Comparison of ENCODE assay signal across 12 cellular contexts in the genomic region with DNA sequence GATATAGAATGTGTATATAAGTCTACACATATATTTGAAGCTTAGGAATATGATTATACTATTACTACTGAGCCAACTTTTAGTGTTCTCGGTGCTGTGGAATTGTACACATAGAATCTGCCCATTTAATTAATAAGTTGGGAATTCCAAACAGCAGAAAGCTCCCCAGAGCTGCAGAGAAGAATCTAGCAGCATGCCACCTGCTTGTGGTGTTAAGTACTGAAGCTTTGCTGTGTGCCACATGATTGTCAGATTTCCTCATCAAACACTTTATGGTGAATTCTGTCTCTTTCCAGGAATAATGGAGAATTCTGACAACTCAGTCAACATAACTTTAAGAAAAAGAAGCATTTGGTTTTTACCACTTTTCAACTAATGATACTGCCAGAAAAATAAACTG.
DNase-seq lines count a peak whose midpoint lies in the region; ATAC-seq and TF ChIP-seq lines count a peak whose summit lies in the region.
"Had no signal": no experiment of that assay in that cellular context is flagged by ENCODE, and none has a peak within 500 bp of the region (broad histone marks: within the 10 kb centered on the region; RNA-seq: fewer than 3 reads in every experiment).

No MANE protein-coding gene starts in this region.

- DNase-seq in AG10803 (ENCODE audit: low read depth) (peak; percentile 40), LHCN-M2 (ENCODE audit: low read depth) (peak; percentile 26), cardiac fibroblast (ENCODE audit: low read depth in 2 of 2) (peak; percentile 25 to 54), lower lobe of right lung (no peak), H7 (no peak), islet precursor cell (no peak), NOMO-1 treated with dmso at 0.1 percent for 144 hours (lab: John Stamatoyannopoulos, UW; ENCODE audit: unreplicated experiment) (no peak)
- no peak for DNase-seq in activated CD8-positive, alpha-beta memory T cell treated with anti-CD3 and anti-CD28 coated beads for 24 hours
- DNase-seq: activated T-cell treated with anti-CD3 and anti-CD28 coated beads, Interleukin-2, amount 50 U/mL, for 72 hours; CD8-positive, alpha-beta memory T cell; NCI-H446 had no signal

- no peak for ATAC-seq in lower lobe of right lung
- ATAC-seq: activated CD4-positive, CD25-positive, alpha-beta regulatory T cell treated with anti-CD3 and anti-CD28 coated beads, Interleukin-2, amount 50 U/mL, for 24 hours; activated T-cell treated with anti-CD3 and anti-CD28 coated beads, Interleukin-2, amount 50 U/mL, for 72 hours had no signal

- H3K27ac ChIP-seq in lower lobe of right lung: no peak overlapping the region

- intact Hi-C loops in lower lobe of right lung (cut with DNase I): no loop called here

- no peaks in the 10 kb centered on the region for H3K9me3 ChIP-seq in lower lobe of right lung

- peaks cover 8% of the 10 kb centered on the region for H3K4me1 ChIP-seq in lower lobe of right lung

- H3K27me3 ChIP-seq in lower lobe of right lung (ENCODE audit: low read depth) (no peaks in the 10 kb centered on the region), H7 (ENCODE audit: control insufficient read depth, insufficient read depth, low read length) (no peaks in the 10 kb centered on the region)

- no peak overlapping the region for H3K4me3 ChIP-seq in AG10803 (ENCODE audit: low read length)
- no peak overlapping the region for H3K4me3 ChIP-seq in cardiac fibroblast (replicated peaks in 1 of 2; ENCODE audit: low read depth in 2 of 2, low read length in 2 of 2)
- no peak overlapping the region for H3K4me3 ChIP-seq in lower lobe of right lung
- no peak overlapping the region for H3K4me3 ChIP-seq in H7 (ENCODE audit: insufficient read depth, low read depth, low read length)

- TF ChIP-seq CTCF in AG10803 (conservative IDR thresholded peaks at IDR 0.05; ENCODE audit: low read length) (peak; percentile 52), cardiac fibroblast (IDR thresholded peaks at IDR 0.05; ENCODE audit: low read depth, low read length) (peak; percentile 34), lower lobe of right lung (IDR thresholded peaks at IDR 0.05) (peak; percentile 18)

- H3K36me3 ChIP-seq in lower lobe of right lung: peaks cover 63% of the 10 kb centered on the region
- H3K36me3 ChIP-seq in H7 (replicated peaks; ENCODE audit: control insufficient read depth, insufficient read depth, low read length): no peaks in the 10 kb centered on the region

Comparison
In these comparisons a context has a peak if more than half of its experiments do, and no peak if none do; other contexts are left out.
1. DNase-seq: peak in AG10803 (single experiment), LHCN-M2 (single experiment) and cardiac fibroblast (2 of 2); none in lower lobe of right lung (single experiment), activated CD8-positive, alpha-beta memory T cell treated with anti-CD3 and anti-CD28 coated beads for 24 hours (single experiment), H7 (single experiment), islet precursor cell (single experiment) and NOMO-1 treated with dmso at 0.1 percent for 144 hours (single experiment).
2. Peak in every context shown above with its lines, with median percentiles within 50 percentile points of each other: CTCF ChIP-seq.